ENCODE assay signal across 1 cellular context in the genomic region with DNA sequence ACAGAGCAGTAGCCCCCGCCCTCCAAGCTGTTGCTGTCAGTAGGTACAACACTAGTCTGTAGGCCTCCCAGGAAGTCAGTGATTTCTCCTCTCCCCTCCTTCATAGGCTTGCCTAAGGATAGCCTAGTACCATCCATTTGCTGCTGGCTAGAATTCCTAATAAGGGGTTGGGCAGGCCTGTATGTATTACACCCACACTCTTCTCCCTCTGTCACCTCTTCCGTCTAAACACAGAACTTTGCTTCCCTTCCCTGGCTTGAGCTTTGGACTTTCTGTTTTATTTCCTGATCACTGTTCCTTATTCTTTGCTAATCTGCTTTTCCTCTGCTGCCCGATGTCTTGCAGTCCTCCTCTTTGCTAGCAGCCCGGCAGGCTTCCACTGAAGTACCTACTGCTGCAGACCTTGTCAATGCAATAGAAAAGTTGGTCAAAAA.
TF ChIP-seq lines count a peak whose summit lies in the region.

No MANE protein-coding gene starts in this region.

TF ChIP-seq in WTC11, 78 proteins besides CTCF, POLR2A, EP300 and RAD21 (continued from another document):
- TF ChIP-seq CREM (CRISPR knock-in tag; IDR thresholded peaks at IDR 0.05): no peak
- TF ChIP-seq GTF2I (CRISPR knock-in tag; conservative IDR thresholded peaks at IDR 0.05): no peak
- no peak for TF ChIP-seq JAZF1 (CRISPR knock-in tag; IDR thresholded peaks at IDR 0.05)
- no peak for TF ChIP-seq SMAD3 (CRISPR knock-in tag; IDR thresholded peaks at IDR 0.05; ENCODE audit: borderline replicate concordance)
- no peak for TF ChIP-seq FOXP1 (CRISPR knock-in tag; IDR thresholded peaks at IDR 0.05; ENCODE audit: borderline replicate concordance)
- no peak for TF ChIP-seq ZNF423 (CRISPR knock-in tag; IDR thresholded peaks at IDR 0.05)
- TF ChIP-seq CREB1 (CRISPR knock-in tag; IDR thresholded peaks at IDR 0.05): no peak
- no peak for TF ChIP-seq ZNF121 (CRISPR knock-in tag; IDR thresholded peaks at IDR 0.05)
- TF ChIP-seq, protein P1, sequence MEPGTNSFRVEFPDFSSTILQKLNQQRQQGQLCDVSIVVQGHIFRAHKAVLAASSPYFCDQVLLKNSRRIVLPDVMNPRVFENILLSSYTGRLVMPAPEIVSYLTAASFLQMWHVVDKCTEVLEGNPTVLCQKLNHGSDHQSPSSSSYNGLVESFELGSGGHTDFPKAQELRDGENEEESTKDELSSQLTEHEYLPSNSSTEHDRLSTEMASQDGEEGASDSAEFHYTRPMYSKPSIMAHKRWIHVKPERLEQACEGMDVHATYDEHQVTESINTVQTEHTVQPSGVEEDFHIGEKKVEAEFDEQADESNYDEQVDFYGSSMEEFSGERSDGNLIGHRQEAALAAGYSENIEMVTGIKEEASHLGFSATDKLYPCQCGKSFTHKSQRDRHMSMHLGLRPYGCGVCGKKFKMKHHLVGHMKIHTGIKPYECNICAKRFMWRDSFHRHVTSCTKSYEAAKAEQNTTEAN (CRISPR knock-in tag; IDR thresholded peaks at IDR 0.05): no peak
- TF ChIP-seq AFF4 (CRISPR knock-in tag; IDR thresholded peaks at IDR 0.05; ENCODE audit: borderline replicate concordance): no peak
- no peak for TF ChIP-seq ATF1 (CRISPR knock-in tag; IDR thresholded peaks at IDR 0.05)
- no peak for TF ChIP-seq NFATC4 (CRISPR knock-in tag; IDR thresholded peaks at IDR 0.05)
- TF ChIP-seq, protein P2, sequence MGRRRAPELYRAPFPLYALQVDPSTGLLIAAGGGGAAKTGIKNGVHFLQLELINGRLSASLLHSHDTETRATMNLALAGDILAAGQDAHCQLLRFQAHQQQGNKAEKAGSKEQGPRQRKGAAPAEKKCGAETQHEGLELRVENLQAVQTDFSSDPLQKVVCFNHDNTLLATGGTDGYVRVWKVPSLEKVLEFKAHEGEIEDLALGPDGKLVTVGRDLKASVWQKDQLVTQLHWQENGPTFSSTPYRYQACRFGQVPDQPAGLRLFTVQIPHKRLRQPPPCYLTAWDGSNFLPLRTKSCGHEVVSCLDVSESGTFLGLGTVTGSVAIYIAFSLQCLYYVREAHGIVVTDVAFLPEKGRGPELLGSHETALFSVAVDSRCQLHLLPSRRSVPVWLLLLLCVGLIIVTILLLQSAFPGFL (CRISPR knock-in tag; IDR thresholded peaks at IDR 0.05; ENCODE audit: borderline replicate concordance): no peak
